21 cellular contexts compared by ENCODE assay signal in genomic region chr11:1131033-1131911, GRCh38. TPM values are rescaled to one million over a fixed set of nuclear protein-coding genes. Genes with fewer than 3 reads are reported as not detected.
DNase-seq lines count a peak whose midpoint lies in the region; ATAC-seq, FAIRE-seq and TF ChIP-seq lines count a peak whose summit lies in the region.
"Had no signal": no experiment of that assay in that cellular context is flagged by ENCODE, and none has a peak within 500 bp of the region (broad histone marks: within the 10 kb centered on the region; RNA-seq: fewer than 3 reads in every experiment).

No MANE protein-coding gene starts in this region.

- no peak for FAIRE-seq in small intestine (lab: Jason Lieb, UNC)
- FAIRE-seq: GM18507 had no signal

- WGBS in small intestine, 3 donors, result 57 to 68% (median 66%) methylated on average over 26 to 29 of the region's 29 CpGs

- ATAC-seq in Right ventricle myocardium inferior, result no peak
- no peak for ATAC-seq in HG03039 (IDR thresholded peaks at IDR 0.05; ENCODE audit: unreplicated experiment)
- ATAC-seq: natural killer cell treated with Interleukin-12 subunit alpha and Interleukin-12 subunit beta and Interleukin-15 and Interleukin-18, amount 100 ng/mL, for 72 hours had no signal

- H3K27ac ChIP-seq in right atrium auricular region, result no peak overlapping the region
- H3K27ac ChIP-seq in small intestine (ENCODE audit: low read depth in 1 of 2, low read length in 1 of 2), result no peak overlapping the region
- H3K27ac ChIP-seq: HL-60, KMS-11, suprapubic skin had no signal

- peaks cover 11% of the 10 kb centered on the region for H3K27me3 Mint-ChIP-seq in type B pancreatic cell

- H3K4me1 Mint-ChIP-seq in type B pancreatic cell (ENCODE audit: unreplicated experiment), result no peaks in the 10 kb centered on the region

- H3K4me1 ChIP-seq in right atrium auricular region (no peaks in the 10 kb centered on the region), small intestine (ENCODE audit: control insufficient read depth in 2 of 2, insufficient read depth in 1 of 2, low read depth in 1 of 2, low read length in 1 of 2) (no peaks in the 10 kb centered on the region)
- H3K4me1 ChIP-seq: suprapubic skin had no signal

- no peaks in the 10 kb centered on the region for H3K36me3 ChIP-seq in right atrium auricular region
- H3K36me3 ChIP-seq in small intestine (ENCODE audit: control insufficient read depth in 2 of 2, insufficient read depth in 2 of 2, low read length in 2 of 2), result no peaks in the 10 kb centered on the region
- H3K36me3 ChIP-seq: suprapubic skin had no signal

- DNase-seq in Right ventricle myocardium inferior (ENCODE audit: missing footprints), result peak; percentile 58
- DNase-seq in right atrium auricular region (ENCODE audit: low spot score), result no peak
- peak; percentile 73 for DNase-seq in NCI-H2171 treated with DMSO at 0.1 percent for 48 hours (lab: John Stamatoyannopoulos, UW)
- peak; percentile 42 for DNase-seq in iPS-NIHi7 (ENCODE audit: extremely low spot score)
- no peak for DNase-seq in type B pancreatic cell (ENCODE audit: extremely low spot score, unreplicated experiment)
- no peak for DNase-seq in small intestine
- DNase-seq in foreskin fibroblast, result no peak
- DNase-seq: anterior cingulate cortex; cortex of kidney; mammary epithelial cell; retina; stimulated activated CD4-positive, alpha-beta T cell treated with anti-CD3 and anti-CD28 coated beads, Interleukin-1b, Interleukin-23, amount 100 ng/mL, for 48 hours had no signal

- H3K27ac Mint-ChIP-seq in type B pancreatic cell, result peak overlapping the region; percentile 59
- H3K27ac Mint-ChIP-seq: natural killer cell treated with Interleukin-12 subunit alpha and Interleukin-12 subunit beta and Interleukin-15 and Interleukin-18, amount 100 ng/mL, for 72 hours had no signal

- H3K27me3 ChIP-seq in right atrium auricular region, result no peaks in the 10 kb centered on the region
- no peaks in the 10 kb centered on the region for H3K27me3 ChIP-seq in small intestine (ENCODE audit: control insufficient read depth in 2 of 2, insufficient read depth in 2 of 2, low read length in 2 of 2)

- intact Hi-C loops in Right ventricle myocardium inferior (cut with DNase I), result no loop called here

- H3K4me3 ChIP-seq in right atrium auricular region (no peak overlapping the region), small intestine (ENCODE audit: low read depth in 1 of 2, low read length in 2 of 2) (no peak overlapping the region), foreskin fibroblast (ENCODE audit: low read depth in 1 of 2, low read length in 2 of 2) (no peak overlapping the region)
- H3K4me3 ChIP-seq: suprapubic skin had no signal

- H3K9me3 ChIP-seq in right atrium auricular region (peaks cover 0 to 15% of the 10 kb centered on the region in 2 donors), small intestine (ENCODE audit: control insufficient read depth, low read depth) (no peaks in the 10 kb centered on the region)

- peaks cover 11% of the 10 kb centered on the region for H3K9me3 Mint-ChIP-seq in type B pancreatic cell

- H3K36me3 Mint-ChIP-seq in type B pancreatic cell, result no peaks in the 10 kb centered on the region

- no peak overlapping the region for H3K4me3 Mint-ChIP-seq in type B pancreatic cell
- H3K4me3 Mint-ChIP-seq: natural killer cell treated with Interleukin-12 subunit alpha and Interleukin-12 subunit beta and Interleukin-15 and Interleukin-18, amount 100 ng/mL, for 72 hours had no signal

- no peak for TF ChIP-seq CTCF in right atrium auricular region (IDR thresholded peaks at IDR 0.05)
- no peak for TF ChIP-seq CTCF in type B pancreatic cell (conservative IDR thresholded peaks at IDR 0.05)
- TF ChIP-seq CTCF in foreskin fibroblast (IDR thresholded peaks at IDR 0.05; ENCODE audit: low read depth, low read length), result no peak

RNA-seq across cellular contexts. Expression of gene MUC5AC, which starts 26.5 kb away (rescaled TPM):
- not detected for total RNA-seq in Right ventricle myocardium inferior
- total RNA-seq in right atrium auricular region, result not detected
- total RNA-seq in type B pancreatic cell (ENCODE audit: low replicate concordance), result 0.10 and 1.4 TPM in 2 replicates
- polyA plus RNA-seq in small intestine, result under 1 TPM in 1 of 3 donors, not detected in 2; 0.06 TPM
- total RNA-seq: epithelial cell of proximal tubule; glomerular endothelial cell; mammary epithelial cell; natural killer cell treated with Interleukin-12 subunit alpha and Interleukin-12 subunit beta and Interleukin-15 and Interleukin-18, amount 100 ng/mL, for 72 hours; OCI-LY7; suprapubic skin had no signal

RNA-seq across cellular contexts. Expression of gene MUC2, which starts 56.6 kb away (rescaled TPM):
- total RNA-seq in Right ventricle myocardium inferior, result not detected
- not detected for total RNA-seq in right atrium auricular region
- total RNA-seq in type B pancreatic cell (ENCODE audit: low replicate concordance), result 1.5 and 2.7 TPM in 2 replicates
- 10 to 100 TPM in 1 of 3 donors, 1 to 10 TPM in 2; 3.0 to 57.2 (median 4.5) TPM for polyA plus RNA-seq in small intestine
- total RNA-seq: epithelial cell of proximal tubule; glomerular endothelial cell; mammary epithelial cell; natural killer cell treated with Interleukin-12 subunit alpha and Interleukin-12 subunit beta and Interleukin-15 and Interleukin-18, amount 100 ng/mL, for 72 hours; OCI-LY7 had no signal
- polyA plus RNA-seq: mammary epithelial cell had no signal

Comparison
In these comparisons a context has a peak if more than half of its experiments do, and no peak if none do; other contexts are left out.
1. DNase-seq: peak in Right ventricle myocardium inferior (single experiment), NCI-H2171 treated with DMSO at 0.1 percent for 48 hours (single experiment) and iPS-NIHi7 (single experiment); none in right atrium auricular region (single experiment), type B pancreatic cell (single experiment), small intestine (single experiment) and foreskin fibroblast (0 of 2).